1 cellular context compared by ENCODE assay signal in the genomic region with DNA sequence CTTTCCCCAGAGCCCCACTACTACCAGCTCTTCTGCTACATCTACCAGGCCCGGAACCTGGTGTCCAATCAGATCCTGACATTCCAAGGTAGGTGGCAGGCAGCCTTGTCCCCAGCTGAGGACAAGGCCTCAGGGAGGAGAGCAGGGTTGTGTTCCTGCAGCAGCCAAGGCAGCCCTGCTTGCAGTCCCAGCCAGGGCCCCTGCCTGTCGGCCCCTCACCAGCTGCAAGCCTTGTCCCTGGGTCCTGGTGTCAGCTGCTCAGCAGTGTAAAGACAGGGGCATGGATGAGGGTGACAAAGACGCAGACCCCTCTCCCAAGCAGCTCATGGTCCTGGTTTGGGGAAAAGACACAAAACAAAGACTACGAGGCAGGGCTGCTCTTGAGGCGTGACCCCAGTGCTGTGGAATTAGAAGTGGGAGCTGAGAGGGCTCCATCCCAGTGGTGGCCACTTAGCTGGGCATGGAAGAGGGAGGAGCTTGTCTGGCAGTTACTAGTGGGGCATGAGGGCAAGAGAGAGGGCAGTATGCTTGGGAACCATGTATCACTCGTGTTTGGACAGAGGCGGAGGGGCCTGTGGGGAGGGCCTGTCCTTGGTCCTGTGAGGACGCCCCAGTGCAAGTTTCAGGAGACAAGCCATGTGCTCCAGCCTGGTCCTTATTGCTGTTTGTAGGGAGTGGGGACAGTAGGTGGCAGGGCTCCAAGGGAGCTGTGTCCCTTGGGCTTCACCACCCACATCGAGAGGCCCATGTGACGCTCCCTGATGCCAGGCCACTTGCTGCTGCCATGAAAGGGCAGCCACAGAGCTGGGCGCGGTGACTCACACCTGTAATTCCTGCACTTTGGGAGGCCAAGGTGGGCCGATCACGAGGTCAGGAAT.
TF ChIP-seq lines count a peak whose summit lies in the region.

No MANE protein-coding gene starts in this region.

TF ChIP-seq in HepG2, 621 proteins besides CTCF, POLR2A, EP300 and RAD21:
- TF ChIP-seq ZNF296 (CRISPR knock-in tag; conservative IDR thresholded peaks at IDR 0.05) (no peak), ZKSCAN1 (IDR thresholded peaks at IDR 0.05; ENCODE audit: low read length) (no peak), TBX3 (IDR thresholded peaks at IDR 0.05; ENCODE audit: borderline replicate concordance) (no peak), ZNF883 (CRISPR knock-in tag; IDR thresholded peaks at IDR 0.05; ENCODE audit: not compliant biosample characterization) (no peak), CBFB (CRISPR knock-in tag; IDR thresholded peaks at IDR 0.05) (no peak), ZFX (CRISPR knock-in tag; IDR thresholded peaks at IDR 0.05; ENCODE audit: low read depth) (peak; percentile 13; the same call in 1 of the 2 replicates), ATRX (CRISPR knock-in tag; IDR thresholded peaks at IDR 0.05; ENCODE audit: borderline replicate concordance) (no peak)
